ENCODE assay signal across 8 cellular contexts in the genomic region with DNA sequence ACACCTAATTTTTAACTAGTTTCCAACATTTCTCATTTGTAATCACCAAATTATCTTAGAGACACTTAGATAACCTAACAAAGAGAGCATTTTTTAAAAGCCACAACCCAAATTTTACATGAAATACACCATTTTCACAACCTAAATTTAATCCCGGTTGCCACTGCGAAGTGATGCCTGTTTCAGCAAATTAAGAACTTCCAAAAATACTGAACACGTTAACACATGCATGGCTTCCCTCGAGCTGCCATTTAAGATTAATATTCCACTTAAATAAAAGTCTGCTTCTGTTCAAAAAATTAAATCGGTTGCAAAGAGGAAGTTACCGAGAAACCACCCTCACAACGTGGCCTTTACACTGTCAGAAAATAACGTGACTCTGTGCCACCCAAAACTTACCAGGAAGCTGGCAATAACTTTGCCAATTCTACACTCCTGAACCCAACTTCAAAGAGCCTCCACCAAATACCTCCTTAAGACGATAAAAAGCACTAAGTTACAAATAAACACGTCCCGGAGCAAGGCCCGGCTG. TPM values are rescaled to one million over a fixed set of nuclear protein-coding genes. Genes with fewer than 3 reads are reported as not detected.
DNase-seq lines count a peak whose midpoint lies in the region; ATAC-seq and TF ChIP-seq lines count a peak whose summit lies in the region.

No MANE protein-coding gene starts in this region.

- H3K4me2 ChIP-seq in OCI-LY3 (ENCODE audit: low read length) (peak overlapping the region; percentile 80), mesendoderm (ENCODE audit: low read length) (peak overlapping the region; percentile 35)

- peaks cover 32% of the 10 kb centered on the region for H4K20me1 ChIP-seq in OCI-LY3 (ENCODE audit: insufficient read depth, low read length)

- no CpG with 5 or more reads among the region's 12 CpGs for WGBS in mesendoderm (ENCODE audit: extremely low coverage, insufficient coverage, low lambda C conversion rate)

- H3K9me3 ChIP-seq in cardiac muscle cell (ENCODE audit: low read depth) (no peaks in the 10 kb centered on the region), OCI-LY3 (ENCODE audit: insufficient read depth, low read length) (no peaks in the 10 kb centered on the region)

- H2AK5ac ChIP-seq in mesendoderm (ENCODE audit: low read length): peak overlapping the region; percentile 92

- H3K4me1 ChIP-seq in cardiac muscle cell (ENCODE audit: low read depth): peaks cover 17% of the 10 kb centered on the region
- H3K4me1 ChIP-seq in OCI-LY3 (ENCODE audit: low read length): peaks cover 60% of the 10 kb centered on the region
- peaks cover 11% of the 10 kb centered on the region for H3K4me1 ChIP-seq in mesendoderm (ENCODE audit: control insufficient read depth, low read depth, low read length)

- no peaks in the 10 kb centered on the region for H3K79me1 ChIP-seq in mesendoderm (ENCODE audit: low read length)

- H4K8ac ChIP-seq in mesendoderm (ENCODE audit: low read depth, low read length): peak overlapping the region; percentile 91

- H3K9ac ChIP-seq in OCI-LY3 (ENCODE audit: low read length) (peak overlapping the region; percentile 99), mesendoderm (ENCODE audit: low read length) (peak overlapping the region; percentile 100)

- H3K27me3 ChIP-seq in cardiac muscle cell (no peaks in the 10 kb centered on the region), OCI-LY3 (ENCODE audit: low read depth, low read length) (no peaks in the 10 kb centered on the region), mesendoderm (ENCODE audit: insufficient read depth, low read length, poor library complexity) (no peaks in the 10 kb centered on the region)

- peak overlapping the region; percentile 96 for H2BK5ac ChIP-seq in mesendoderm (ENCODE audit: low read length)

- peak; percentile 11 to 39 for DNase-seq in cardiac muscle cell (ENCODE audit: low read depth in 1 of 2, low spot score in 1 of 2)
- DNase-seq in Right ventricle myocardium inferior (ENCODE audit: missing footprints): no peak
- DNase-seq in central memory CD4-positive, alpha-beta T cell: peak; percentile 50
- DNase-seq in mesendoderm: no peak
- DNase-seq in ureter (ENCODE audit: low spot score): peak; percentile 47

- peaks cover 72% of the 10 kb centered on the region for H3K79me2 ChIP-seq in OCI-LY3 (ENCODE audit: low read length)
- peaks cover 55% of the 10 kb centered on the region for H3K79me2 ChIP-seq in mesendoderm (ENCODE audit: control insufficient read depth, insufficient read depth, low read length)

- no peaks in the 10 kb centered on the region for H3K36me3 ChIP-seq in cardiac muscle cell
- peaks cover 27% of the 10 kb centered on the region for H3K36me3 ChIP-seq in OCI-LY3 (replicated peaks; ENCODE audit: low read depth, low read length)
- peaks cover 3% of the 10 kb centered on the region for H3K36me3 ChIP-seq in mesendoderm (ENCODE audit: control insufficient read depth, insufficient read depth, low read length)

- peak overlapping the region; percentile 95 for H4K5ac ChIP-seq in mesendoderm (ENCODE audit: low read length)

- TF ChIP-seq CTCF in cardiac muscle cell (IDR thresholded peaks at IDR 0.05; ENCODE audit: low read depth, low read length) (no peak), OCI-LY3 (IDR thresholded peaks at IDR 0.05; ENCODE audit: low read depth, low read length) (no peak)

- intact Hi-C loops in Right ventricle myocardium inferior (cut with DNase I): loop anchor here (2.0 to 10.0 kb wide), 9 partner anchors 65 to 1189 kb away; no protein-coding TSS in a partner anchor

- H3K27ac ChIP-seq in cardiac muscle cell (peak overlapping the region; percentile 98), OCI-LY3 (ENCODE audit: low read length) (peak overlapping the region; percentile 94), mesendoderm (ENCODE audit: low read depth, low read length) (peak overlapping the region; percentile 100)

- H3K56ac ChIP-seq in mesendoderm (ENCODE audit: low read length): peak overlapping the region; percentile 100

- no peak overlapping the region for H3K23ac ChIP-seq in mesendoderm (ENCODE audit: low read length)

- H2AFZ ChIP-seq in OCI-LY3 (ENCODE audit: low read depth, low read length): no peak overlapping the region

- ATAC-seq in Right ventricle myocardium inferior (no peak), HG03378 (IDR thresholded peaks at IDR 0.05; ENCODE audit: unreplicated experiment) (no peak), HG03280 (IDR thresholded peaks at IDR 0.05; ENCODE audit: unreplicated experiment) (no peak)

- H3K4me3 ChIP-seq in cardiac muscle cell: peak overlapping the region; percentile 99
- H3K4me3 ChIP-seq in OCI-LY3 (ENCODE audit: low read length): peak overlapping the region; percentile 83
- H3K4me3 ChIP-seq in mesendoderm (ENCODE audit: low read length): peak overlapping the region; percentile 100

- H3K4ac ChIP-seq in mesendoderm (ENCODE audit: low read depth, low read length): peak overlapping the region; percentile 100

- peak overlapping the region; percentile 100 for H2BK15ac ChIP-seq in mesendoderm (replicated peaks; ENCODE audit: low read depth)

- H2BK120ac ChIP-seq in mesendoderm (ENCODE audit: low read depth, low read length): peak overlapping the region; percentile 100

- peak overlapping the region; percentile 99 for H3K18ac ChIP-seq in mesendoderm (ENCODE audit: low read length)

RNA-seq across cellular contexts. Expression of a gene that starts 1.3 kb away (rescaled TPM):
- total RNA-seq in cardiac muscle cell: 49.6 and 81.7 TPM in 2 replicates
- 23.7 and 42.7 TPM in 2 replicates for polyA plus RNA-seq in cardiac muscle cell
- total RNA-seq in Right ventricle myocardium inferior: 96.8 TPM
- 70.0 TPM for polyA plus RNA-seq in mesendoderm (2013, experiment 1 of 2)
- polyA plus RNA-seq in mesendoderm (2013, experiment 2 of 2): 67.0 TPM
- 181 TPM for total RNA-seq in ureter

Comparison
In these comparisons a context has a peak if more than half of its experiments do, and no peak if none do; other contexts are left out.
1. DNase-seq: peak in cardiac muscle cell (2 of 2), central memory CD4-positive, alpha-beta T cell (single experiment) and ureter (single experiment); none in Right ventricle myocardium inferior (single experiment) and mesendoderm (single experiment).
2. Peak in every context shown above with its lines, with median percentiles within 50 percentile points of each other: H3K27ac ChIP-seq and H3K4me3 ChIP-seq.